In genomic region chr6:47733879-47734558, GRCh38 we compare ENCODE assay signal across 8 cellular contexts. TPM values are rescaled to one million over a fixed set of nuclear protein-coding genes. Genes with fewer than 3 reads are reported as not detected.
DNase-seq lines count a peak whose midpoint lies in the region; ATAC-seq and TF ChIP-seq lines count a peak whose summit lies in the region.

No MANE protein-coding gene starts in this region.

- no peaks in the 10 kb centered on the region for H3K36me3 ChIP-seq in SK-N-SH (replicated peaks in 1 of 2; ENCODE audit: control insufficient read depth in 1 of 2, insufficient read depth in 2 of 2, low read length in 1 of 2)
- H3K36me3 ChIP-seq in ascending aorta = no peaks in the 10 kb centered on the region

- TF ChIP-seq EP300 in SK-N-SH (IDR thresholded peaks at IDR 0.05; ENCODE audit: borderline replicate concordance in 1 of 2, low read depth in 1 of 2, low read length in 1 of 2) = no peak

- H3K27ac Mint-ChIP-seq in activated CD8-positive, alpha-beta memory T cell treated with anti-CD3 and anti-CD28 coated beads, Interleukin-2, amount 10 ng/mL, durations not matched to agents 7 days and 5 days = no peak overlapping the region

- no peak overlapping the region for H2AFZ ChIP-seq in SK-N-SH (ENCODE audit: low read depth)

- H3K27me3 ChIP-seq in SK-N-SH (ENCODE audit: insufficient read depth) = no peaks in the 10 kb centered on the region; the same call in 1 of the 2 replicates
- no peaks in the 10 kb centered on the region for H3K27me3 ChIP-seq in ascending aorta

- no peaks in the 10 kb centered on the region for H3K9me2 ChIP-seq in SK-N-SH

- DNase-seq in SK-N-SH (peak; percentile 1), NCI-H446 treated with DMSO at 0.1 percent for 48 hours (lab: John Stamatoyannopoulos, UW) (peak; percentile 18), fibroblast of peridontal ligament (ENCODE audit: extremely low read depth) (peak; percentile 12), ascending aorta (ENCODE audit: low spot score in 2 of 2) (no peak)
- DNase-seq in activated CD8-positive, alpha-beta memory T cell treated with anti-CD3 and anti-CD28 coated beads, Interleukin-2, amount 10 ng/mL, durations not matched to agents 7 days and 5 days = no peak

- no peaks in the 10 kb centered on the region for H3K4me1 ChIP-seq in SK-N-SH (ENCODE audit: control insufficient read depth in 1 of 2, insufficient read depth in 2 of 2, low read depth in 1 of 2, low read length in 1 of 2)
- H3K4me1 ChIP-seq in ascending aorta = no peaks in the 10 kb centered on the region

- intact Hi-C loops in ascending aorta (cut with DNase I) = no loop called here

- TF ChIP-seq CTCF in SK-N-SH (IDR thresholded peaks at IDR 0.05) (peak; percentile 37), ascending aorta (IDR thresholded peaks at IDR 0.05) (no peak)

- H3K4me1 Mint-ChIP-seq in activated CD8-positive, alpha-beta memory T cell treated with anti-CD3 and anti-CD28 coated beads, Interleukin-2, amount 10 ng/mL, durations not matched to agents 7 days and 5 days = no peaks in the 10 kb centered on the region

- WGBS in SK-N-SH (ENCODE audit: low lambda C conversion rate) = 2% methylated on average over 2 of the region's 2 CpGs

- ATAC-seq in SK-N-SH treated with all-trans-retinoic acid at 6 μM for 48 hours (no peak), HG02678 (IDR thresholded peaks at IDR 0.05; ENCODE audit: unreplicated experiment) (peak; percentile 67)
- no peak for ATAC-seq in activated CD8-positive, alpha-beta memory T cell treated with anti-CD3 and anti-CD28 coated beads, Interleukin-2, amount 10 ng/mL, durations not matched to agents 7 days and 5 days
- ATAC-seq in activated CD4-positive, CD25-positive, alpha-beta regulatory T cell treated with anti-CD3 and anti-CD28 coated beads, Interleukin-2, amount 50 U/mL, for 24 hours = no peak

- no peak overlapping the region for H3K9ac ChIP-seq in SK-N-SH

- peaks cover 9% of the 10 kb centered on the region for H3K27me3 Mint-ChIP-seq in activated CD8-positive, alpha-beta memory T cell treated with anti-CD3 and anti-CD28 coated beads, Interleukin-2, amount 10 ng/mL, durations not matched to agents 7 days and 5 days

- H4K20me1 ChIP-seq in SK-N-SH (ENCODE audit: insufficient read depth) = no peaks in the 10 kb centered on the region

- H3K4me2 ChIP-seq in SK-N-SH = no peak overlapping the region

- no peaks in the 10 kb centered on the region for H3K9me3 Mint-ChIP-seq in activated CD8-positive, alpha-beta memory T cell treated with anti-CD3 and anti-CD28 coated beads, Interleukin-2, amount 10 ng/mL, durations not matched to agents 7 days and 5 days (ENCODE audit: low read depth)

- H3K36me3 Mint-ChIP-seq in activated CD8-positive, alpha-beta memory T cell treated with anti-CD3 and anti-CD28 coated beads, Interleukin-2, amount 10 ng/mL, durations not matched to agents 7 days and 5 days = no peaks in the 10 kb centered on the region

- no peak overlapping the region for H3K4me3 ChIP-seq in SK-N-SH (ENCODE audit: low read depth in 2 of 2, low read length in 1 of 2)
- H3K4me3 ChIP-seq in ascending aorta = no peak overlapping the region

- CTCF ChIA-PET in SK-N-SH (lab: Yijun Ruan, JAX) = interaction anchor here (0.6 to 2.3 kb wide), 13 partner anchors 9 to 886 kb away, joined by 3 to 25 read pairs (median 4); no protein-coding TSS in a partner anchor
- CTCF ChIA-PET in activated CD8-positive, alpha-beta memory T cell treated with anti-CD3 and anti-CD28 coated beads, Interleukin-2, amount 10 ng/mL, durations not matched to agents 7 days and 5 days (lab: Charles Lee) = interaction anchor here (1.0 to 3.8 kb wide), 7 partner anchors 13 to 326 kb away, joined by 3 to 29 read pairs (median 4); no protein-coding TSS in a partner anchor

- no peak overlapping the region for H3K27ac ChIP-seq in SK-N-SH (ENCODE audit: low read depth in 2 of 2, low read length in 1 of 2)
- H3K27ac ChIP-seq in ascending aorta = no peak overlapping the region

- no peaks in the 10 kb centered on the region for H3K79me2 ChIP-seq in SK-N-SH (ENCODE audit: insufficient read depth)

- peaks cover 3% of the 10 kb centered on the region for H3F3A ChIP-seq in SK-N-SH (replicated peaks; ENCODE audit: insufficient read depth)

- peak; percentile 34; the same call in 1 of the 2 replicates for TF ChIP-seq RAD21 in SK-N-SH (IDR thresholded peaks at IDR 0.05; ENCODE audit: low read length)

- POLR2A ChIA-PET in SK-N-SH (lab: Yijun Ruan, JAX) = no interaction called here

- H3K4me3 Mint-ChIP-seq in activated CD8-positive, alpha-beta memory T cell treated with anti-CD3 and anti-CD28 coated beads, Interleukin-2, amount 10 ng/mL, durations not matched to agents 7 days and 5 days = no peak overlapping the region

- no peaks in the 10 kb centered on the region for H3K9me3 ChIP-seq in SK-N-SH
- H3K9me3 ChIP-seq in ascending aorta = no peaks in the 10 kb centered on the region

TF ChIP-seq in SK-N-SH, 30 proteins besides CTCF, POLR2A, EP300 and RAD21:
- no peak for TF ChIP-seq FOXM1 (IDR thresholded peaks at IDR 0.05; ENCODE audit: low read depth)
- TF ChIP-seq IRF3 (IDR thresholded peaks at IDR 0.05; ENCODE audit: low read depth, low read length) = no peak
- TF ChIP-seq JUND (IDR thresholded peaks at IDR 0.05) = no peak
- TF ChIP-seq PBX3 (IDR thresholded peaks at IDR 0.05) = no peak
- TF ChIP-seq EZH2phosphoT487 (IDR thresholded peaks at IDR 0.05; ENCODE audit: borderline replicate concordance, low read depth) = no peak
TF ChIP-seq in SK-N-SH: peak in this region for 0.

TF ChIP-seq in SK-N-SH treated with all-trans-retinoic acid at 6 μM for 48 hours, 23 proteins besides CTCF, POLR2A, EP300 and RAD21:
- TF ChIP-seq ESRRG (CRISPR knock-in tag; IDR thresholded peaks at IDR 0.05) = no peak
- TF ChIP-seq ZNF8 (CRISPR knock-in tag; IDR thresholded peaks at IDR 0.05) = no peak
- TF ChIP-seq RARB (CRISPR knock-in tag; IDR thresholded peaks at IDR 0.05) = no peak
- no peak for TF ChIP-seq PATZ1 (CRISPR knock-in tag; IDR thresholded peaks at IDR 0.05; ENCODE audit: borderline replicate concordance)
- TF ChIP-seq BACH2 (CRISPR knock-in tag; IDR thresholded peaks at IDR 0.05; ENCODE audit: borderline replicate concordance) = no peak
- TF ChIP-seq OSR1 (CRISPR knock-in tag; IDR thresholded peaks at IDR 0.05) = no peak
- TF ChIP-seq GLIS3 (CRISPR knock-in tag; IDR thresholded peaks at IDR 0.05) = no peak
- no peak for TF ChIP-seq ZFP30 (CRISPR knock-in tag; IDR thresholded peaks at IDR 0.05)
- no peak for TF ChIP-seq TSHZ2 (CRISPR knock-in tag; IDR thresholded peaks at IDR 0.05)
- TF ChIP-seq TOX (CRISPR knock-in tag; IDR thresholded peaks at IDR 0.05; ENCODE audit: borderline replicate concordance) = no peak
- TF ChIP-seq ZC3H10 (CRISPR knock-in tag; IDR thresholded peaks at IDR 0.05) = no peak

RNA-seq across cellular contexts. Expression of gene ADGRF4, which starts 35.6 kb away (rescaled TPM):
- not detected in 2 replicates for polyA plus RNA-seq in SK-N-SH (2012; rRNA removed)
- 0.01 TPM in 2 replicates for polyA plus RNA-seq in SK-N-SH (2012; cell fraction: cytosol; rRNA removed)
- polyA plus RNA-seq in SK-N-SH (2012; cell fraction: nucleus; rRNA removed) = 0.01 TPM in 1 of 2 replicates, not detected in the other
- not detected for total RNA-seq in activated CD8-positive, alpha-beta memory T cell treated with anti-CD3 and anti-CD28 coated beads, Interleukin-2, amount 10 ng/mL, durations not matched to agents 7 days and 5 days
- total RNA-seq in ascending aorta = not detected

RNA-seq across cellular contexts. Expression of gene OPN5, which starts 47.8 kb away (rescaled TPM):
- polyA plus RNA-seq in SK-N-SH (2012; rRNA removed) = not detected in 2 replicates
- under 0.01 TPM in 1 of 2 replicates, not detected in the other for polyA plus RNA-seq in SK-N-SH (2012; cell fraction: cytosol; rRNA removed)
- polyA plus RNA-seq in SK-N-SH (2012; cell fraction: nucleus; rRNA removed) = not detected in 2 replicates
- total RNA-seq in activated CD8-positive, alpha-beta memory T cell treated with anti-CD3 and anti-CD28 coated beads, Interleukin-2, amount 10 ng/mL, durations not matched to agents 7 days and 5 days = not detected
- total RNA-seq in ascending aorta = not detected

Comparison
In these comparisons a context has a peak if more than half of its experiments do, and no peak if none do; other contexts are left out.
1. DNase-seq: peak in SK-N-SH (single experiment), NCI-H446 treated with DMSO at 0.1 percent for 48 hours (single experiment) and fibroblast of peridontal ligament (single experiment); none in activated CD8-positive, alpha-beta memory T cell treated with anti-CD3 and anti-CD28 coated beads, Interleukin-2, amount 10 ng/mL, durations not matched to agents 7 days and 5 days (single experiment) and ascending aorta (0 of 2).